In the genomic region with DNA sequence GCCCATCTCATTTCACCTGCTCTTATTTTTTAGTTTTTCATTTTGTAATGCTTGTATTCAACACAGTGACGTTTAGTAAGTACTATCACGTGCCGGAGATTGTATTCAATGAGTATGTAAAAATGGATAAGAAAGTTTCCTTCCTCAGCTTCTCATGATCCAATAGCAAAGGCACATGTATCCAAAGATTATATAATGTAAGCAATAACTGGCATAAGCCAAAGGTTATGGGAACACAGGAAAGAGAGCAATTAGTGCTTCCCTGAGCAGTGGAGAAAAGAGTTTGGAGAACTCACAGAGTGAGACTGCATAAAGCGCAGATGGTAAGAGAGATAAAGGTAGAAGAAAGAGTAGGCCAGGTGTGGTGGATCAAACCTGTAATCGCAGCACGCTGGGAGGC, we compare ENCODE assay signal across 23 cellular contexts. TPM values are rescaled to one million over a fixed set of nuclear protein-coding genes. Genes with fewer than 3 reads are reported as not detected.
DNase-seq lines count a peak whose midpoint lies in the region; ATAC-seq, FAIRE-seq and TF ChIP-seq lines count a peak whose summit lies in the region.
"Had no signal": no experiment of that assay in that cellular context is flagged by ENCODE, and none has a peak within 500 bp of the region (broad histone marks: within the 10 kb centered on the region; RNA-seq: fewer than 3 reads in every experiment).

No MANE protein-coding gene starts in this region.

- CTCF ChIA-PET in RWPE1 (lab: Yijun Ruan, JAX) (no interaction called here), endothelial cell of umbilical vein (lab: Charles Lee) (interaction anchor here (0.8 to 4.6 kb wide), 4 partner anchors 19 to 246 kb away, joined by 3 to 34 read pairs (median 3); no protein-coding TSS in a partner anchor)

- no peaks in the 10 kb centered on the region for H3K9me3 Mint-ChIP-seq in activated T-helper 17 cell treated with anti-CD3 and anti-CD28 coated beads, Interleukin-2, amount 50 U/mL, for 72 hours
- H3K9me3 Mint-ChIP-seq: CD14-positive monocyte; CD4-positive, alpha-beta memory T cell; GM23338 had no signal

- no peaks in the 10 kb centered on the region for H4K20me1 ChIP-seq in endothelial cell of umbilical vein (replicated peaks; ENCODE audit: control insufficient read depth, extremely low read depth, insufficient read depth, low read length)
- H4K20me1 ChIP-seq: BLaER1 had no signal

- H3K4me1 ChIP-seq in endothelial cell of umbilical vein (ENCODE audit: control insufficient read depth, extremely low read depth, insufficient read depth, low read length) = peaks cover 54% of the 10 kb centered on the region
- H3K4me1 ChIP-seq in kidney (ENCODE audit: control insufficient read depth in 1 of 2, insufficient read depth in 1 of 2, low read depth in 1 of 2, low read length in 2 of 2) = no peaks in the 10 kb centered on the region
- H3K4me1 ChIP-seq: BLaER1 had no signal

- H2AFZ ChIP-seq in endothelial cell of umbilical vein (ENCODE audit: low read depth, low read length) = no peak overlapping the region
- H2AFZ ChIP-seq: GM23338 had no signal

- H3K27ac ChIP-seq in RWPE1 (peak overlapping the region; percentile 28; the same call in 1 of the 2 replicates), endothelial cell of umbilical vein (ENCODE audit: insufficient read depth, low read depth, low read length) (peak overlapping the region; percentile 93), kidney (ENCODE audit: low read depth in 2 of 2, low read length in 2 of 2) (no peak overlapping the region)
- H3K27ac ChIP-seq: BLaER1 had no signal

- peaks cover 24% of the 10 kb centered on the region for H3K36me3 Mint-ChIP-seq in activated T-helper 17 cell treated with anti-CD3 and anti-CD28 coated beads, Interleukin-2, amount 50 U/mL, for 72 hours (ENCODE audit: low read depth)

- no peak for ATAC-seq in activated T-helper 17 cell treated with anti-CD3 and anti-CD28 coated beads, Interleukin-2, amount 50 U/mL, for 72 hours (replicated peaks)
- no peak for ATAC-seq in HG03196 (IDR thresholded peaks at IDR 0.05; ENCODE audit: unreplicated experiment)

- H3K27me3 Mint-ChIP-seq in activated T-helper 17 cell treated with anti-CD3 and anti-CD28 coated beads, Interleukin-2, amount 50 U/mL, for 72 hours = no peaks in the 10 kb centered on the region
- H3K27me3 Mint-ChIP-seq: CD4-positive, alpha-beta memory T cell had no signal

- no peaks in the 10 kb centered on the region for H3K9me1 ChIP-seq in endothelial cell of umbilical vein (replicated peaks; ENCODE audit: control insufficient read depth, extremely low read depth, insufficient read depth, low read length)

- intact Hi-C loops in endothelial cell of umbilical vein (cut with micrococcal nuclease) (no loop called here), kidney (cut with DNase I) (no loop called here)

- H3K4me3 Mint-ChIP-seq in activated T-helper 17 cell treated with anti-CD3 and anti-CD28 coated beads, Interleukin-2, amount 50 U/mL, for 72 hours = no peak overlapping the region
- H3K4me3 Mint-ChIP-seq: CD14-positive monocyte; CD4-positive, alpha-beta memory T cell; GM23338 had no signal

- TF ChIP-seq POLR2A in endothelial cell of umbilical vein (IDR thresholded peaks at IDR 0.05; ENCODE audit: low read depth, low read length) = no peak

- POLR2A ChIA-PET in RWPE1 (lab: Yijun Ruan, JAX; ENCODE audit: low non-redundant PET) (no interaction called here), endothelial cell of umbilical vein (lab: Charles Lee) (interaction anchor here (0.6 to 3.1 kb wide), 4 partner anchors 22 to 324 kb away, joined by 3 to 11 read pairs (median 4); partner anchors contain the start of gene LTV1)

- dilution Hi-C loops in endothelial cell of umbilical vein (cut with MboI; ENCODE audit: extremely low pct_ligation_motif_present, low sequenced_read_pairs) = no loop called here

- FAIRE-seq in endothelial cell of umbilical vein (lab: Jason Lieb, UNC) (no peak), kidney (lab: Jason Lieb, UNC) (no peak)
- FAIRE-seq: GM12892, GM18507, H54, HTR-8/SVneo had no signal

- H3K4me3 ChIP-seq in endothelial cell of umbilical vein (replicated peaks in 1 of 3; ENCODE audit: insufficient read depth in 1 of 3, low read depth in 1 of 3, low read length in 3 of 3) (no peak overlapping the region), kidney (ENCODE audit: low read length in 2 of 2) (no peak overlapping the region)
- H3K4me3 ChIP-seq: BLaER1, GM23338 had no signal

- DNase-seq in RWPE1 (ENCODE audit: low spot score) (no peak), endothelial cell of umbilical vein (ENCODE audit: low read depth, low spot score) (peak; percentile 89), pulmonary artery endothelial cell (ENCODE audit: low read depth, low spot score) (peak; percentile 83), kidney (no peak), iPS-NIHi11 (ENCODE audit: low spot score) (no peak)
- DNase-seq: 8988T; CD4-positive, alpha-beta memory T cell; DMS153; DMS79; GDM1; HCEC 1CT had no signal

- no peak for TF ChIP-seq CTCF in RWPE1 (conservative IDR thresholded peaks at IDR 0.05; ENCODE audit: low read depth)
- no peak for TF ChIP-seq CTCF in endothelial cell of umbilical vein (IDR thresholded peaks at IDR 0.05; ENCODE audit: extremely low read depth in 1 of 2, insufficient read depth in 1 of 2, low read depth in 1 of 2, low read length in 2 of 2)
- no peak for TF ChIP-seq CTCF in kidney (IDR thresholded peaks at IDR 0.05; ENCODE audit: borderline replicate concordance, extremely low read depth, insufficient read depth)

- H3K9ac ChIP-seq in endothelial cell of umbilical vein (replicated peaks; ENCODE audit: extremely low read depth, insufficient read depth, low read length) (peak overlapping the region; percentile 16), kidney (ENCODE audit: low read length in 2 of 2) (no peak overlapping the region)
- H3K9ac ChIP-seq: BLaER1 had no signal

- BruUV-seq in endothelial cell of umbilical vein (replicated peaks; lab: Mats Ljungman, UMichigan) = no TSS peak

- peak overlapping the region; percentile 45 for H3K4me2 ChIP-seq in endothelial cell of umbilical vein (ENCODE audit: insufficient read depth, low read length)
- H3K4me2 ChIP-seq: BLaER1, GM23338 had no signal

- H3K36me3 ChIP-seq in endothelial cell of umbilical vein (ENCODE audit: control insufficient read depth in 2 of 2, extremely low read depth in 1 of 2, insufficient read depth in 2 of 2, low read length in 2 of 2) (no peaks in the 10 kb centered on the region), kidney (ENCODE audit: control insufficient read depth in 1 of 2, insufficient read depth in 2 of 2, low read length in 2 of 2) (no peaks in the 10 kb centered on the region)
- H3K36me3 ChIP-seq: BLaER1 had no signal

- H3K27me3 ChIP-seq in endothelial cell of umbilical vein (ENCODE audit: control insufficient read depth in 2 of 2, insufficient read depth in 2 of 2, low read length in 2 of 2) = no peaks in the 10 kb centered on the region
- H3K27me3 ChIP-seq: BLaER1 had no signal

- no peaks in the 10 kb centered on the region for H3K4me1 Mint-ChIP-seq in activated T-helper 17 cell treated with anti-CD3 and anti-CD28 coated beads, Interleukin-2, amount 50 U/mL, for 72 hours
- H3K4me1 Mint-ChIP-seq: CD14-positive monocyte had no signal

- H3K79me2 ChIP-seq in endothelial cell of umbilical vein (ENCODE audit: control insufficient read depth, insufficient read depth, low read length) = no peaks in the 10 kb centered on the region

- no peaks in the 10 kb centered on the region for H3K9me3 ChIP-seq in endothelial cell of umbilical vein (replicated peaks; ENCODE audit: control insufficient read depth, insufficient read depth, low read length)
- no peaks in the 10 kb centered on the region for H3K9me3 ChIP-seq in kidney (ENCODE audit: control insufficient read depth in 1 of 2, low read length in 2 of 2)
- H3K9me3 ChIP-seq: BLaER1 had no signal

- H3K27ac Mint-ChIP-seq in activated T-helper 17 cell treated with anti-CD3 and anti-CD28 coated beads, Interleukin-2, amount 50 U/mL, for 72 hours = peak overlapping the region; percentile 3
- H3K27ac Mint-ChIP-seq: GM23338 had no signal

TF ChIP-seq in endothelial cell of umbilical vein, 7 proteins besides CTCF, POLR2A, EP300 and RAD21 (continues in another document):
- peak; percentile 63 for TF ChIP-seq JUN (IDR thresholded peaks at IDR 0.05; ENCODE audit: borderline replicate concordance, insufficient read depth, insufficient read length, low read depth)
- TF ChIP-seq FOS (IDR thresholded peaks at IDR 0.05; ENCODE audit: borderline replicate concordance, insufficient read depth, low read length) = no peak
- TF ChIP-seq, protein P1, sequence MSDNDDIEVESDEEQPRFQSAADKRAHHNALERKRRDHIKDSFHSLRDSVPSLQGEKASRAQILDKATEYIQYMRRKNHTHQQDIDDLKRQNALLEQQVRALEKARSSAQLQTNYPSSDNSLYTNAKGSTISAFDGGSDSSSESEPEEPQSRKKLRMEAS (IDR thresholded peaks at IDR 0.05; ENCODE audit: insufficient read depth, insufficient read length) = peak; percentile 83

RNA-seq across cellular contexts. Expression of gene LTV1, which starts 21.8 kb away (rescaled TPM):
- 10 to 100 TPM; 16.6 to 40.3 TPM for total RNA-seq in activated T-helper 17 cell treated with anti-CD3 and anti-CD28 coated beads, Interleukin-2, amount 50 U/mL, for 72 hours
- total RNA-seq in endothelial cell of umbilical vein (26.6 and 26.9 TPM in 2 replicates), pulmonary artery endothelial cell (27.2 and 30.8 TPM in 2 replicates), kidney (17.8 TPM)
- polyA plus RNA-seq in endothelial cell of umbilical vein (3.0 and 5.2 TPM in 2 replicates), kidney (ENCODE audit: insufficient read depth, low read depth, low replicate concordance) (15.0 TPM)
- 12.3 and 14.2 TPM in 2 replicates for polyA plus RNA-seq in endothelial cell of umbilical vein (2011; cell fraction: cytosol; rRNA removed)
- 25.6 and 39.9 TPM in 2 replicates for polyA plus RNA-seq in endothelial cell of umbilical vein (2011; cell fraction: nucleus; rRNA removed)
- 22.9 and 39.3 TPM in 2 replicates for polyA plus RNA-seq in endothelial cell of umbilical vein (2012)
- 5.4 and 5.5 TPM in 2 replicates for polyA minus RNA-seq in endothelial cell of umbilical vein
- polyA minus RNA-seq in endothelial cell of umbilical vein (2011; cell fraction: cytosol; rRNA and poly(A)+ RNA removed) = 6.9 TPM
- polyA minus RNA-seq in endothelial cell of umbilical vein (2011; cell fraction: nucleus; rRNA and poly(A)+ RNA removed) = 7.3 and 9.7 TPM in 2 replicates

RNA-seq across cellular contexts. Expression of gene ZC2HC1B, which starts 42.9 kb away (rescaled TPM):
- not detected for total RNA-seq in activated T-helper 17 cell treated with anti-CD3 and anti-CD28 coated beads, Interleukin-2, amount 50 U/mL, for 72 hours
- total RNA-seq in endothelial cell of umbilical vein (not detected in 2 replicates), pulmonary artery endothelial cell (not detected in 2 replicates), kidney (not detected)
- polyA plus RNA-seq in endothelial cell of umbilical vein (not detected in 2 replicates), kidney (ENCODE audit: insufficient read depth, low read depth, low replicate concordance) (not detected)
- not detected in 2 replicates for polyA plus RNA-seq in endothelial cell of umbilical vein (2011; cell fraction: cytosol; rRNA removed)
- polyA plus RNA-seq in endothelial cell of umbilical vein (2011; cell fraction: nucleus; rRNA removed) = not detected in 2 replicates
- polyA plus RNA-seq in endothelial cell of umbilical vein (2012) = not detected in 2 replicates
- polyA minus RNA-seq in endothelial cell of umbilical vein = not detected in 2 replicates
- not detected for polyA minus RNA-seq in endothelial cell of umbilical vein (2011; cell fraction: cytosol; rRNA and poly(A)+ RNA removed)
- not detected in 2 replicates for polyA minus RNA-seq in endothelial cell of umbilical vein (2011; cell fraction: nucleus; rRNA and poly(A)+ RNA removed)
- total RNA-seq: A673; CD4-positive, alpha-beta memory T cell; Daoy; GM23338 had no signal
- polyA plus RNA-seq: AG04450; CD14-positive monocyte; CD4-positive, alpha-beta memory T cell; GM23338 had no signal

Comparison
In these comparisons a context has a peak if more than half of its experiments do, and no peak if none do; other contexts are left out.
1. DNase-seq: peak in endothelial cell of umbilical vein (single experiment) and pulmonary artery endothelial cell (single experiment); none in RWPE1 (single experiment), kidney (single experiment) and iPS-NIHi11 (single experiment).
2. H3K27ac ChIP-seq: peak in RWPE1 (single experiment) and endothelial cell of umbilical vein (single experiment); none in kidney (0 of 2).